ENCODE assay signal across 1 cellular context in the genomic region with DNA sequence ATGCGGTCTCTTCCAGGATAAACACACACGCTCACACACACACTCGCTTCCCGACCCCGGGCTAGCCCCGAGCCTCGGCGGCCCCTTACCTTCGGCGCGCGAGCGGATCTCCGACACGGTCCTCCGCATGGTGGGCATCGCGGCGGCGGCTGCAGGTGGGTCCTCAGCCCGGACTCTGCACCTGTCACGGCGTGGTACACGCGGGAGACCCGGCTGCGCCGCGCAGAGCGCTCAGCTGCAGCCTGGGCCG.
TF ChIP-seq lines count a peak whose summit lies in the region.

No MANE protein-coding gene starts in this region.

TF ChIP-seq in GM12878, 131 proteins besides CTCF, POLR2A, EP300 and RAD21 (continued from another document):
- peak; percentile 93 for TF ChIP-seq NKRF (conservative IDR thresholded peaks at IDR 0.05)
- TF ChIP-seq MXI1 (IDR thresholded peaks at IDR 0.05; ENCODE audit: low read depth, low read length): peak; percentile 86; the same call in 1 of the 2 replicates
- 0 out of 2 replicates have a peak, but pooled peaks have one; percentile 2 for TF ChIP-seq SMC3 (IDR thresholded peaks at IDR 0.05; ENCODE audit: borderline replicate concordance, low read length)
- no peak for TF ChIP-seq CREB1 (IDR thresholded peaks at IDR 0.05; ENCODE audit: low read depth)
- no peak for TF ChIP-seq TAF1 (IDR thresholded peaks at IDR 0.05; ENCODE audit: borderline replicate concordance, low read depth, low read length)
